ENCODE assay signal across 23 cellular contexts in the genomic region with DNA sequence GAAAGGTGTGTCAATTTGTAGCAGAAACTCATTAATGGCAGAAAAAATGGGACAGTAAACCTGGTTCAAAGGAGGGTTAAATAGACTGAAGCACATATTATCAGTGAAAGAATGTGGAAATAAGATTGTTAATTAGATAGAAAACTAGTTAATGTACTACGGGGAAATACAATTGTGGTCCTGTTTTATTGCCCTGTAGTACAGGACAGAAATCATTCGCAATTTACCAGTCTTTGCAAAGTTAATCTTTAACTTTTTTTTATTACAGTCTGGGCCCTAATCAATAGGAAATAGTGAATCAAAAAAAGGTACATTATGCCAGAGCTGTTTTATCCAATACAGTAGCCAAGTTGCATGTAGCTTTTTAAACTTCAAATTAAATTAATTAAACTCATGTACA.
"Had no signal": no experiment of that assay in that cellular context is flagged by ENCODE, and none has a peak within 500 bp of the region (broad histone marks: within the 10 kb centered on the region; RNA-seq: fewer than 3 reads in every experiment).

No MANE protein-coding gene starts in this region.

- H3K4me2 ChIP-seq: hepatocyte had no signal

- H3K27me3 ChIP-seq: colonic mucosa, dorsolateral prefrontal cortex, gastroesophageal sphincter, heart left ventricle, hepatocyte, left lung had no signal

- H3K9me3 Mint-ChIP-seq: immature natural killer cell, mesothelial cell of epicardium had no signal

- DNase-seq: colonic mucosa; cortex of kidney; dermis blood vessel endothelial cell; dorsolateral prefrontal cortex; effector CD4-positive, alpha-beta T cell; effector memory CD4-positive, alpha-beta T cell; foreskin keratinocyte; heart left ventricle; hypothalamus; immature natural killer cell; islet precursor cell; kidney; kidney glomerular epithelial cell; left lung; left ventricle myocardium superior; lower lobe of right lung; mesenchymal stem cell had no signal

- H3K4me1 Mint-ChIP-seq: immature natural killer cell had no signal

- H3K36me3 Mint-ChIP-seq: immature natural killer cell, mesothelial cell of epicardium had no signal

- H3K36me3 ChIP-seq: colonic mucosa, esophagus muscularis mucosa, gastroesophageal sphincter, heart left ventricle, left lung, lower lobe of right lung had no signal

- ATAC-seq: foreskin keratinocyte, gastroesophageal sphincter, heart left ventricle, left lung, left ventricle myocardium superior, lower lobe of right lung had no signal

- H3K4me1 ChIP-seq: colonic mucosa, foreskin keratinocyte, gastroesophageal sphincter, heart left ventricle, left lung had no signal

- H3K27ac Mint-ChIP-seq: immature natural killer cell, mesothelial cell of epicardium had no signal

- H3K9me3 ChIP-seq: colonic mucosa, esophagus muscularis mucosa, gastroesophageal sphincter, heart left ventricle, left lung, lower lobe of right lung had no signal

- H3K4me3 Mint-ChIP-seq: immature natural killer cell, mesothelial cell of epicardium had no signal

- FAIRE-seq: endothelial cell of umbilical vein, frontal cortex, kidney had no signal

- H3K4me3 ChIP-seq: colonic mucosa, dorsolateral prefrontal cortex, esophagus muscularis mucosa, gastroesophageal sphincter, heart left ventricle, hepatocyte, left lung, lower lobe of right lung had no signal

- H3K27ac ChIP-seq: colonic mucosa, dorsolateral prefrontal cortex, esophagus muscularis mucosa, foreskin keratinocyte, gastroesophageal sphincter, heart left ventricle, hepatocyte, left lung, lower lobe of right lung had no signal
